1 cellular context compared by ENCODE assay signal in genomic region chr22:36258750-36259619, GRCh38.
TF ChIP-seq lines count a peak whose summit lies in the region.

No MANE protein-coding gene starts in this region.

TF ChIP-seq in IMR-90, 13 proteins besides CTCF, POLR2A, EP300 and RAD21:
- peak; percentile 32; the same call in 1 of the 2 replicates for TF ChIP-seq MAFK (IDR thresholded peaks at IDR 0.05; ENCODE audit: low read depth, low read length)
- TF ChIP-seq BHLHE40 (IDR thresholded peaks at IDR 0.05; ENCODE audit: low read depth, low read length), result no peak
